1 cellular context compared by ENCODE assay signal in the genomic region with DNA sequence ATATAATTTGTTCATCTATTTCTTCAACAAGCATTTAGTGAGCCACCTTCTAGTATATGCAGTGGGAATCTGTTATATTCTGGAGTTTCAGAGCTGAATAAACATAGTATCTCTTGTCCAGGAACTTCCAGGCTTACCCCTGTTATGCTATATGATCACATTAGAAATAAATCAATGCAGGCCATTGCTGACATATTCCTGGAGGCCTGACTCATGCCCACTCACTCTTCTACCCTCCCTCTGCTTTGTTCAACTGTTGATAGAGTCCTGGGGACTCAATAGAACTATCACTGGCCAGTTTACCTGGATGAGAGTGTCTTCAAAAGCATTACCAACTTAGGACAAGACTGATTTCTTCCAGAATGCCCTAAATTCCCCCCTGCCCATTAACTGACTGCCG.
A peak's percentile ranks its signal among the peaks of the same experiment; 100 is the strongest.
TF ChIP-seq lines count a peak whose summit lies in the region.

No MANE protein-coding gene starts in this region.

TF ChIP-seq in HEK293, 187 proteins besides CTCF, POLR2A, EP300 and RAD21 (continued from another document and continues in another):
- TF ChIP-seq ZNF148 (tag by site-specific recombination; IDR thresholded peaks at IDR 0.05; ENCODE audit: borderline replicate concordance) (no peak), ZNF701 (tag by site-specific recombination; IDR thresholded peaks at IDR 0.05) (no peak), PRDM1 (tag by site-specific recombination; IDR thresholded peaks at IDR 0.05) (peak; percentile 67), HIC1 (tag by site-specific recombination; IDR thresholded peaks at IDR 0.05) (no peak; the same call in 1 of the 2 replicates), ZBTB7A (tag by site-specific recombination; IDR thresholded peaks at IDR 0.05; ENCODE audit: low read depth) (no peak), ZNF544 (tag by site-specific recombination; IDR thresholded peaks at IDR 0.05) (no peak), ZNF404 (tag by site-specific recombination; IDR thresholded peaks at IDR 0.05) (no peak), PBX3 (CRISPR knock-in tag; IDR thresholded peaks at IDR 0.05) (no peak), ZNF354C (tag by site-specific recombination; IDR thresholded peaks at IDR 0.05; ENCODE audit: borderline replicate concordance, low read depth) (no peak), ZNF585B (tag by site-specific recombination; IDR thresholded peaks at IDR 0.05) (no peak), ZNF248 (tag by site-specific recombination; IDR thresholded peaks at IDR 0.05) (no peak), ZNF391 (tag by site-specific recombination; IDR thresholded peaks at IDR 0.05; ENCODE audit: borderline replicate concordance, low read depth) (no peak; the same call in 1 of the 2 replicates), KLF16 (tag by site-specific recombination; IDR thresholded peaks at IDR 0.05) (no peak), ZSCAN5A (tag by site-specific recombination; IDR thresholded peaks at IDR 0.05) (no peak), SCRT2 (tag by site-specific recombination; IDR thresholded peaks at IDR 0.05) (peak; percentile 94), ZNF302 (tag by site-specific recombination; IDR thresholded peaks at IDR 0.05; ENCODE audit: low read depth) (no peak), ZNF747 (tag by site-specific recombination; IDR thresholded peaks at IDR 0.05) (no peak), ZNF785 (tag by site-specific recombination; IDR thresholded peaks at IDR 0.05) (no peak), ZNF561 (tag by site-specific recombination; IDR thresholded peaks at IDR 0.05; ENCODE audit: borderline replicate concordance) (no peak), YY2 (tag by site-specific recombination; IDR thresholded peaks at IDR 0.05) (no peak), ZNF19 (tag by site-specific recombination; IDR thresholded peaks at IDR 0.05; ENCODE audit: low read depth) (no peak), ZBTB49 (tag by site-specific recombination; IDR thresholded peaks at IDR 0.05; ENCODE audit: low read depth) (no peak), SP7 (tag by site-specific recombination; IDR thresholded peaks at IDR 0.05) (peak; percentile 81), SALL2 (tag by site-specific recombination; IDR thresholded peaks at IDR 0.05; ENCODE audit: borderline replicate concordance) (no peak), ZNF202 (tag by site-specific recombination; IDR thresholded peaks at IDR 0.05; ENCODE audit: borderline replicate concordance) (no peak), ZSCAN30 (tag by site-specific recombination; IDR thresholded peaks at IDR 0.05) (no peak), KLF9 (tag by site-specific recombination; IDR thresholded peaks at IDR 0.05; ENCODE audit: low read depth) (no peak), BCL11A (tag by site-specific recombination; IDR thresholded peaks at IDR 0.05; ENCODE audit: low read depth) (0 out of 2 replicates have a peak, but pooled peaks have one; percentile 53), ZNF792 (tag by site-specific recombination; IDR thresholded peaks at IDR 0.05) (no peak), MZF1 (tag by site-specific recombination; IDR thresholded peaks at IDR 0.05; ENCODE audit: borderline replicate concordance) (no peak)
- TF ChIP-seq, protein P1, sequence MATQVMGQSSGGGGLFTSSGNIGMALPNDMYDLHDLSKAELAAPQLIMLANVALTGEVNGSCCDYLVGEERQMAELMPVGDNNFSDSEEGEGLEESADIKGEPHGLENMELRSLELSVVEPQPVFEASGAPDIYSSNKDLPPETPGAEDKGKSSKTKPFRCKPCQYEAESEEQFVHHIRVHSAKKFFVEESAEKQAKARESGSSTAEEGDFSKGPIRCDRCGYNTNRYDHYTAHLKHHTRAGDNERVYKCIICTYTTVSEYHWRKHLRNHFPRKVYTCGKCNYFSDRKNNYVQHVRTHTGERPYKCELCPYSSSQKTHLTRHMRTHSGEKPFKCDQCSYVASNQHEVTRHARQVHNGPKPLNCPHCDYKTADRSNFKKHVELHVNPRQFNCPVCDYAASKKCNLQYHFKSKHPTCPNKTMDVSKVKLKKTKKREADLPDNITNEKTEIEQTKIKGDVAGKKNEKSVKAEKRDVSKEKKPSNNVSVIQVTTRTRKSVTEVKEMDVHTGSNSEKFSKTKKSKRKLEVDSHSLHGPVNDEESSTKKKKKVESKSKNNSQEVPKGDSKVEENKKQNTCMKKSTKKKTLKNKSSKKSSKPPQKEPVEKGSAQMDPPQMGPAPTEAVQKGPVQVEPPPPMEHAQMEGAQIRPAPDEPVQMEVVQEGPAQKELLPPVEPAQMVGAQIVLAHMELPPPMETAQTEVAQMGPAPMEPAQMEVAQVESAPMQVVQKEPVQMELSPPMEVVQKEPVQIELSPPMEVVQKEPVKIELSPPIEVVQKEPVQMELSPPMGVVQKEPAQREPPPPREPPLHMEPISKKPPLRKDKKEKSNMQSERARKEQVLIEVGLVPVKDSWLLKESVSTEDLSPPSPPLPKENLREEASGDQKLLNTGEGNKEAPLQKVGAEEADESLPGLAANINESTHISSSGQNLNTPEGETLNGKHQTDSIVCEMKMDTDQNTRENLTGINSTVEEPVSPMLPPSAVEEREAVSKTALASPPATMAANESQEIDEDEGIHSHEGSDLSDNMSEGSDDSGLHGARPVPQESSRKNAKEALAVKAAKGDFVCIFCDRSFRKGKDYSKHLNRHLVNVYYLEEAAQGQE (tag by site-specific recombination; IDR thresholded peaks at IDR 0.05): no peak
- TF ChIP-seq, protein P2, sequence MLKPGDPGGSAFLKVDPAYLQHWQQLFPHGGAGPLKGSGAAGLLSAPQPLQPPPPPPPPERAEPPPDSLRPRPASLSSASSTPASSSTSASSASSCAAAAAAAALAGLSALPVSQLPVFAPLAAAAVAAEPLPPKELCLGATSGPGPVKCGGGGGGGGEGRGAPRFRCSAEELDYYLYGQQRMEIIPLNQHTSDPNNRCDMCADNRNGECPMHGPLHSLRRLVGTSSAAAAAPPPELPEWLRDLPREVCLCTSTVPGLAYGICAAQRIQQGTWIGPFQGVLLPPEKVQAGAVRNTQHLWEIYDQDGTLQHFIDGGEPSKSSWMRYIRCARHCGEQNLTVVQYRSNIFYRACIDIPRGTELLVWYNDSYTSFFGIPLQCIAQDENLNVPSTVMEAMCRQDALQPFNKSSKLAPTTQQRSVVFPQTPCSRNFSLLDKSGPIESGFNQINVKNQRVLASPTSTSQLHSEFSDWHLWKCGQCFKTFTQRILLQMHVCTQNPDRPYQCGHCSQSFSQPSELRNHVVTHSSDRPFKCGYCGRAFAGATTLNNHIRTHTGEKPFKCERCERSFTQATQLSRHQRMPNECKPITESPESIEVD (tag by site-specific recombination; IDR thresholded peaks at IDR 0.05): no peak
- TF ChIP-seq, protein P3, sequence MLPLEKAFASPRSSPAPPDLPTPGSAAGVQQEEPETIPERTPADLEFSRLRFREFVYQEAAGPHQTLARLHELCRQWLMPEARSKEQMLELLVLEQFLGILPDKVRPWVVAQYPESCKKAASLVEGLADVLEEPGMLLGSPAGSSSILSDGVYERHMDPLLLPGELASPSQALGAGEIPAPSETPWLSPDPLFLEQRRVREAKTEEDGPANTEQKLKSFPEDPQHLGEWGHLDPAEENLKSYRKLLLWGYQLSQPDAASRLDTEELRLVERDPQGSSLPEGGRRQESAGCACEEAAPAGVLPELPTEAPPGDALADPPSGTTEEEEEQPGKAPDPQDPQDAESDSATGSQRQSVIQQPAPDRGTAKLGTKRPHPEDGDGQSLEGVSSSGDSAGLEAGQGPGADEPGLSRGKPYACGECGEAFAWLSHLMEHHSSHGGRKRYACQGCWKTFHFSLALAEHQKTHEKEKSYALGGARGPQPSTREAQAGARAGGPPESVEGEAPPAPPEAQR (tag by site-specific recombination; IDR thresholded peaks at IDR 0.05): no peak
- TF ChIP-seq, protein P4, sequence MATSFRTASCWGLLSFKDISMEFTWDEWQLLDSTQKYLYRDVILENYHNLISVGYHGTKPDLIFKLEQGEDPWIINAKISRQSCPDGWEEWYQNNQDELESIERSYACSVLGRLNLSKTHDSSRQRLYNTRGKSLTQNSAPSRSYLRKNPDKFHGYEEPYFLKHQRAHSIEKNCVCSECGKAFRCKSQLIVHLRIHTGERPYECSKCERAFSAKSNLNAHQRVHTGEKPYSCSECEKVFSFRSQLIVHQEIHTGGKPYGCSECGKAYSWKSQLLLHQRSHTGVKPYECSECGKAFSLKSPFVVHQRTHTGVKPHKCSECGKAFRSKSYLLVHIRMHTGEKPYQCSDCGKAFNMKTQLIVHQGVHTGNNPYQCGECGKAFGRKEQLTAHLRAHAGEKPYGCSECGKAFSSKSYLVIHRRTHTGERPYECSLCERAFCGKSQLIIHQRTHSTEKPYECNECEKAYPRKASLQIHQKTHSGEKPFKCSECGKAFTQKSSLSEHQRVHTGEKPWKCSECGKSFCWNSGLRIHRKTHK (tag by site-specific recombination; IDR thresholded peaks at IDR 0.05): no peak
- TF ChIP-seq, protein P5, sequence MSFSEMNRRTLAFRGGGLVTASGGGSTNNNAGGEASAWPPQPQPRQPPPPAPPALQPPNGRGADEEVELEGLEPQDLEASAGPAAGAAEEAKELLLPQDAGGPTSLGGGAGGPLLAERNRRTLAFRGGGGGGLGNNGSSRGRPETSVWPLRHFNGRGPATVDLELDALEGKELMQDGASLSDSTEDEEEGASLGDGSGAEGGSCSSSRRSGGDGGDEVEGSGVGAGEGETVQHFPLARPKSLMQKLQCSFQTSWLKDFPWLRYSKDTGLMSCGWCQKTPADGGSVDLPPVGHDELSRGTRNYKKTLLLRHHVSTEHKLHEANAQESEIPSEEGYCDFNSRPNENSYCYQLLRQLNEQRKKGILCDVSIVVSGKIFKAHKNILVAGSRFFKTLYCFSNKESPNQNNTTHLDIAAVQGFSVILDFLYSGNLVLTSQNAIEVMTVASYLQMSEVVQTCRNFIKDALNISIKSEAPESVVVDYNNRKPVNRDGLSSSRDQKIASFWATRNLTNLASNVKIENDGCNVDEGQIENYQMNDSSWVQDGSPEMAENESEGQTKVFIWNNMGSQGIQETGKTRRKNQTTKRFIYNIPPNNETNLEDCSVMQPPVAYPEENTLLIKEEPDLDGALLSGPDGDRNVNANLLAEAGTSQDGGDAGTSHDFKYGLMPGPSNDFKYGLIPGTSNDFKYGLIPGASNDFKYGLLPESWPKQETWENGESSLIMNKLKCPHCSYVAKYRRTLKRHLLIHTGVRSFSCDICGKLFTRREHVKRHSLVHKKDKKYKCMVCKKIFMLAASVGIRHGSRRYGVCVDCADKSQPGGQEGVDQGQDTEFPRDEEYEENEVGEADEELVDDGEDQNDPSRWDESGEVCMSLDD (tag by site-specific recombination; IDR thresholded peaks at IDR 0.05): no peak
